13 cellular contexts compared by ENCODE assay signal in the genomic region with DNA sequence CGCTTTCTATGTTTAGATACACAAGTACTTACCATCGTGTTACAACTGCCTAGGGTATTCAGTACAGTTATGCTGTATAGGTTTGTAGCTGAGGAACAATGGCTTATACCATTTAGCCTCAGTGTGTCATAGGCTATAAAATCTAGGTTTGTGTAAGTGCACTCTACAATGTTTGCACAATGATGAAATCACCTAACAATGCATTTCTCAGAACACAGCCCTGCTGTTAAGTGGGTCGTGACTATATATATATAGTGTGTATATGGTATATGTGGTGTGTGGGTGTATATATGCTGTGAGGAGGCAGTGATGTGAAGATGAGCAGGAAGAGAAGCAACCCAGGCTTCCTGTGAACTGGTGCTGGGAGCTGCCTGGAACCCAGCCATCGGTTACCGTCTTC.
DNase-seq lines count a peak whose midpoint lies in the region; ATAC-seq and TF ChIP-seq lines count a peak whose summit lies in the region.
"Had no signal": no experiment of that assay in that cellular context is flagged by ENCODE, and none has a peak within 500 bp of the region (broad histone marks: within the 10 kb centered on the region; RNA-seq: fewer than 3 reads in every experiment).

No MANE protein-coding gene starts in this region.

- no peak overlapping the region for H3K4me3 Mint-ChIP-seq in activated CD8-positive, alpha-beta T cell treated with anti-CD3 and anti-CD28 coated beads for 36 hours
- no peak overlapping the region for H3K4me3 Mint-ChIP-seq in stimulated activated effector memory CD8-positive, alpha-beta T cell treated with anti-CD3 and anti-CD28 coated beads, Interleukin-12 subunit alpha, Interleukin-12 subunit beta, amount 100 ng/mL, for 72 hours

- H3K27me3 Mint-ChIP-seq in activated CD8-positive, alpha-beta T cell treated with anti-CD3 and anti-CD28 coated beads for 36 hours = no peaks in the 10 kb centered on the region

- CTCF ChIA-PET in activated CD8-positive, alpha-beta T cell treated with anti-CD3 and anti-CD28 coated beads for 36 hours (lab: Charles Lee) = interaction anchor here (0.8 to 3.6 kb wide), 4 partner anchors 10 to 20 kb away, joined by 6 to 21 read pairs (median 9); no protein-coding TSS in a partner anchor

- peaks cover 20% of the 10 kb centered on the region for H3K4me1 Mint-ChIP-seq in activated CD8-positive, alpha-beta T cell treated with anti-CD3 and anti-CD28 coated beads for 36 hours (ENCODE audit: low read depth)
- peaks cover 26% of the 10 kb centered on the region for H3K4me1 Mint-ChIP-seq in stimulated activated effector memory CD8-positive, alpha-beta T cell treated with anti-CD3 and anti-CD28 coated beads, Interleukin-12 subunit alpha, Interleukin-12 subunit beta, amount 100 ng/mL, for 72 hours

- intact Hi-C loops in activated CD8-positive, alpha-beta T cell treated with anti-CD3 and anti-CD28 coated beads for 36 hours (cut with micrococcal nuclease) = no loop called here

- POLR2A ChIA-PET in activated CD8-positive, alpha-beta T cell treated with anti-CD3 and anti-CD28 coated beads for 36 hours (lab: Charles Lee) = interaction anchor here (0.5 to 1.4 kb wide), 2 partner anchors 13 to 59 kb away, joined by 3 read pairs; no protein-coding TSS in a partner anchor

- no peak overlapping the region for H3K27ac Mint-ChIP-seq in activated CD8-positive, alpha-beta T cell treated with anti-CD3 and anti-CD28 coated beads for 36 hours
- H3K27ac Mint-ChIP-seq in stimulated activated effector memory CD8-positive, alpha-beta T cell treated with anti-CD3 and anti-CD28 coated beads, Interleukin-12 subunit alpha, Interleukin-12 subunit beta, amount 100 ng/mL, for 72 hours = no peak overlapping the region

- peak; percentile 38 for DNase-seq in NCI-H345 (lab: John Stamatoyannopoulos, UW)
- DNase-seq in NCI-H345 treated with DMSO at 0.1 percent for 48 hours (lab: John Stamatoyannopoulos, UW; ENCODE audit: unreplicated experiment) = no peak
- DNase-seq in HT-29 (ENCODE audit: low spot score) = peak; percentile 12
- no peak for DNase-seq in activated CD8-positive, alpha-beta T cell treated with anti-CD3 and anti-CD28 coated beads for 36 hours
- DNase-seq in stimulated activated effector memory CD8-positive, alpha-beta T cell treated with anti-CD3 and anti-CD28 coated beads, Interleukin-12 subunit alpha, Interleukin-12 subunit beta, amount 100 ng/mL, for 72 hours (ENCODE audit: low spot score in 2 of 2) = no peak
- no peak for DNase-seq in NCI-H226
- DNase-seq in superior temporal gyrus (ENCODE audit: extremely low spot score) = no peak
- DNase-seq: Calu3, MM.1S, NCI-H2081, NCI-H2227 treated with DMSO at 0.1 percent for 48 hours, NCI-H69 had no signal

- no peak for TF ChIP-seq CTCF in activated CD8-positive, alpha-beta T cell treated with anti-CD3 and anti-CD28 coated beads for 36 hours (IDR thresholded peaks at IDR 0.05)

- ATAC-seq in activated CD8-positive, alpha-beta T cell treated with anti-CD3 and anti-CD28 coated beads for 36 hours = peak; percentile 20
- peak; percentile 30 for ATAC-seq in stimulated activated effector memory CD8-positive, alpha-beta T cell treated with anti-CD3 and anti-CD28 coated beads, Interleukin-12 subunit alpha, Interleukin-12 subunit beta, amount 100 ng/mL, for 72 hours
- ATAC-seq in HG03159 (IDR thresholded peaks at IDR 0.05; ENCODE audit: unreplicated experiment) = no peak

- no peaks in the 10 kb centered on the region for H3K9me3 Mint-ChIP-seq in activated CD8-positive, alpha-beta T cell treated with anti-CD3 and anti-CD28 coated beads for 36 hours
- H3K9me3 Mint-ChIP-seq in stimulated activated effector memory CD8-positive, alpha-beta T cell treated with anti-CD3 and anti-CD28 coated beads, Interleukin-12 subunit alpha, Interleukin-12 subunit beta, amount 100 ng/mL, for 72 hours = no peaks in the 10 kb centered on the region

- no peaks in the 10 kb centered on the region for H3K36me3 Mint-ChIP-seq in activated CD8-positive, alpha-beta T cell treated with anti-CD3 and anti-CD28 coated beads for 36 hours (ENCODE audit: low read depth)
- no peaks in the 10 kb centered on the region for H3K36me3 Mint-ChIP-seq in stimulated activated effector memory CD8-positive, alpha-beta T cell treated with anti-CD3 and anti-CD28 coated beads, Interleukin-12 subunit alpha, Interleukin-12 subunit beta, amount 100 ng/mL, for 72 hours

Comparison
In these comparisons a context has a peak if more than half of its experiments do, and no peak if none do; other contexts are left out.
1. DNase-seq: peak in NCI-H345 (single experiment) and HT-29 (single experiment); none in NCI-H345 treated with DMSO at 0.1 percent for 48 hours (single experiment), activated CD8-positive, alpha-beta T cell treated with anti-CD3 and anti-CD28 coated beads for 36 hours (single experiment), stimulated activated effector memory CD8-positive, alpha-beta T cell treated with anti-CD3 and anti-CD28 coated beads, Interleukin-12 subunit alpha, Interleukin-12 subunit beta, amount 100 ng/mL, for 72 hours (0 of 2), NCI-H226 (single experiment) and superior temporal gyrus (single experiment).